Comparison of ENCODE assay signal across 1 cellular context in the genomic region with DNA sequence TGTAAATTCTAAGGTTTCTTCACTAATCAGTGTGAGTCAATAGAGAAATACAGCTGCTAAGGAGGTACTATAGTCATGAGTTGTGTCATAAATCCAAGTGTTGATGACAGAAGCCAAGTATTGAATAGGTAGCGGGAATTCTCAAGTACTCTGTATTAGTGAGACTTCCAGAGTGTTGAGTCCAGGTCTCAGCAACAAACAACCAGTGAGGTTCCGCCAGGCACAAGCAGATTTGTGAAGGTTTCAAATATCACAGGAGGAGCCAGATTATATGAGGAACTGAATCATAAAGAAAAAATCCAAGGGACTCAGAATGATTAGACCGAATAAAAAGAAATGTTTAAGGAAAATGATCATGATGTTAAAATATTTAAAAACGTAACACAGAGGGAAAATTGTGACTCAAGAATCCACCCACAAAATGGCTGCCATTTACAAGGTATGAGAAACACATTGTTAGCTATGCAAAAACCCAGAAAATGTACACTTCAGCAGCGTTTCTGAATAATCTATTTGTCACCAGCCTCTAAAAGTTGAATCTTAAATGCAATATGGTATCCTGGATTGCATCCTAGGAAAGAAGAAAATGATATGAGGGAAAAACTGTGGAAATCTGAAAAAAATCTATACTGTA.
TF ChIP-seq lines count a peak whose summit lies in the region.

No MANE protein-coding gene starts in this region.

TF ChIP-seq in SK-N-SH treated with all-trans-retinoic acid at 6 μM for 48 hours, 23 proteins besides CTCF, POLR2A, EP300 and RAD21:
- TF ChIP-seq, protein P1, sequence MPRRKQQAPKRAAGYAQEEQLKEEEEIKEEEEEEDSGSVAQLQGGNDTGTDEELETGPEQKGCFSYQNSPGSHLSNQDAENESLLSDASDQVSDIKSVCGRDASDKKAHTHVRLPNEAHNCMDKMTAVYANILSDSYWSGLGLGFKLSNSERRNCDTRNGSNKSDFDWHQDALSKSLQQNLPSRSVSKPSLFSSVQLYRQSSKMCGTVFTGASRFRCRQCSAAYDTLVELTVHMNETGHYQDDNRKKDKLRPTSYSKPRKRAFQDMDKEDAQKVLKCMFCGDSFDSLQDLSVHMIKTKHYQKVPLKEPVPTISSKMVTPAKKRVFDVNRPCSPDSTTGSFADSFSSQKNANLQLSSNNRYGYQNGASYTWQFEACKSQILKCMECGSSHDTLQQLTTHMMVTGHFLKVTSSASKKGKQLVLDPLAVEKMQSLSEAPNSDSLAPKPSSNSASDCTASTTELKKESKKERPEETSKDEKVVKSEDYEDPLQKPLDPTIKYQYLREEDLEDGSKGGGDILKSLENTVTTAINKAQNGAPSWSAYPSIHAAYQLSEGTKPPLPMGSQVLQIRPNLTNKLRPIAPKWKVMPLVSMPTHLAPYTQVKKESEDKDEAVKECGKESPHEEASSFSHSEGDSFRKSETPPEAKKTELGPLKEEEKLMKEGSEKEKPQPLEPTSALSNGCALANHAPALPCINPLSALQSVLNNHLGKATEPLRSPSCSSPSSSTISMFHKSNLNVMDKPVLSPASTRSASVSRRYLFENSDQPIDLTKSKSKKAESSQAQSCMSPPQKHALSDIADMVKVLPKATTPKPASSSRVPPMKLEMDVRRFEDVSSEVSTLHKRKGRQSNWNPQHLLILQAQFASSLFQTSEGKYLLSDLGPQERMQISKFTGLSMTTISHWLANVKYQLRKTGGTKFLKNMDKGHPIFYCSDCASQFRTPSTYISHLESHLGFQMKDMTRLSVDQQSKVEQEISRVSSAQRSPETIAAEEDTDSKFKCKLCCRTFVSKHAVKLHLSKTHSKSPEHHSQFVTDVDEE (CRISPR knock-in tag; IDR thresholded peaks at IDR 0.05): no peak
- TF ChIP-seq, protein P2, sequence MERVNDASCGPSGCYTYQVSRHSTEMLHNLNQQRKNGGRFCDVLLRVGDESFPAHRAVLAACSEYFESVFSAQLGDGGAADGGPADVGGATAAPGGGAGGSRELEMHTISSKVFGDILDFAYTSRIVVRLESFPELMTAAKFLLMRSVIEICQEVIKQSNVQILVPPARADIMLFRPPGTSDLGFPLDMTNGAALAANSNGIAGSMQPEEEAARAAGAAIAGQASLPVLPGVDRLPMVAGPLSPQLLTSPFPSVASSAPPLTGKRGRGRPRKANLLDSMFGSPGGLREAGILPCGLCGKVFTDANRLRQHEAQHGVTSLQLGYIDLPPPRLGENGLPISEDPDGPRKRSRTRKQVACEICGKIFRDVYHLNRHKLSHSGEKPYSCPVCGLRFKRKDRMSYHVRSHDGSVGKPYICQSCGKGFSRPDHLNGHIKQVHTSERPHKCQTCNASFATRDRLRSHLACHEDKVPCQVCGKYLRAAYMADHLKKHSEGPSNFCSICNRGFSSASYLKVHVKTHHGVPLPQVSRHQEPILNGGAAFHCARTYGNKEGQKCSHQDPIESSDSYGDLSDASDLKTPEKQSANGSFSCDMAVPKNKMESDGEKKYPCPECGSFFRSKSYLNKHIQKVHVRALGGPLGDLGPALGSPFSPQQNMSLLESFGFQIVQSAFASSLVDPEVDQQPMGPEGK (CRISPR knock-in tag; IDR thresholded peaks at IDR 0.05; ENCODE audit: borderline replicate concordance): no peak
- TF ChIP-seq ISL1 (CRISPR knock-in tag; IDR thresholded peaks at IDR 0.05) (no peak), TOX (CRISPR knock-in tag; IDR thresholded peaks at IDR 0.05; ENCODE audit: borderline replicate concordance) (no peak), ZNF565 (CRISPR knock-in tag; conservative IDR thresholded peaks at IDR 0.05; ENCODE audit: low read depth) (no peak), CSDC2 (CRISPR knock-in tag; IDR thresholded peaks at IDR 0.05) (no peak), TCF4 (CRISPR knock-in tag; IDR thresholded peaks at IDR 0.05; ENCODE audit: borderline replicate concordance) (no peak), ZFP3 (CRISPR knock-in tag; IDR thresholded peaks at IDR 0.05) (no peak)
- TF ChIP-seq, protein P3, sequence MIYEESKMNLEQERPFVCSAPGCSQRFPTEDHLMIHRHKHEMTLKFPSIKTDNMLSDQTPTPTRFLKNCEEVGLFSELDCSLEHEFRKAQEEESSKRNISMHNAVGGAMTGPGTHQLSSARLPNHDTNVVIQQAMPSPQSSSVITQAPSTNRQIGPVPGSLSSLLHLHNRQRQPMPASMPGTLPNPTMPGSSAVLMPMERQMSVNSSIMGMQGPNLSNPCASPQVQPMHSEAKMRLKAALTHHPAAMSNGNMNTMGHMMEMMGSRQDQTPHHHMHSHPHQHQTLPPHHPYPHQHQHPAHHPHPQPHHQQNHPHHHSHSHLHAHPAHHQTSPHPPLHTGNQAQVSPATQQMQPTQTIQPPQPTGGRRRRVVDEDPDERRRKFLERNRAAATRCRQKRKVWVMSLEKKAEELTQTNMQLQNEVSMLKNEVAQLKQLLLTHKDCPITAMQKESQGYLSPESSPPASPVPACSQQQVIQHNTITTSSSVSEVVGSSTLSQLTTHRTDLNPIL (CRISPR knock-in tag; IDR thresholded peaks at IDR 0.05; ENCODE audit: low read depth): no peak
TF ChIP-seq in SK-N-SH treated with all-trans-retinoic acid at 6 μM for 48 hours: peak in this region for 0.
